Comparison of ENCODE assay signal across 10 cellular contexts in genomic region chr3:184378650-184379374, GRCh38. TPM values are rescaled to one million over a fixed set of nuclear protein-coding genes. Genes with fewer than 3 reads are reported as not detected.
DNase-seq lines count a peak whose midpoint lies in the region; ATAC-seq, FAIRE-seq and TF ChIP-seq lines count a peak whose summit lies in the region.
"Had no signal": no experiment of that assay in that cellular context is flagged by ENCODE, and none has a peak within 500 bp of the region (broad histone marks: within the 10 kb centered on the region; RNA-seq: fewer than 3 reads in every experiment).

No MANE protein-coding gene starts in this region.

- H3K9ac ChIP-seq in HepG2 (ENCODE audit: insufficient read depth, low read depth, low read length) (peak overlapping the region; percentile 83), skeletal muscle tissue (ENCODE audit: low read depth in 1 of 3, low read length in 3 of 3) (peak overlapping the region; percentile 68 to 84 (median 77))

- no peak for TF ChIP-seq RAD21 in HepG2 (CRISPR knock-in tag; IDR thresholded peaks at IDR 0.05)

- in situ Hi-C loops in HepG2 (cut with HindIII; ENCODE audit: extremely low pct_ligation_motif_present, low pct_unique_long_range_greater_than_20kb) = loop anchor here (10.0 kb wide), 2 partner anchors 86 to 136 kb away; no protein-coding TSS in a partner anchor

- no peaks in the 10 kb centered on the region for H3K36me3 Mint-ChIP-seq in HFFc6 (ENCODE audit: low read depth)
- H3K36me3 Mint-ChIP-seq in activated naive CD8-positive, alpha-beta T cell treated with anti-CD3 and anti-CD28 coated beads for 36 hours = no peaks in the 10 kb centered on the region

- peaks cover 47% of the 10 kb centered on the region for H3K27me3 Mint-ChIP-seq in HFFc6 (ENCODE audit: insufficient read depth)
- H3K27me3 Mint-ChIP-seq in activated naive CD8-positive, alpha-beta T cell treated with anti-CD3 and anti-CD28 coated beads for 36 hours = peaks cover 58% of the 10 kb centered on the region

- CTCF ChIA-PET in HepG2 (lab: Yijun Ruan, JAX; ENCODE audit: low intra/inter-chr PET ratio, low total read pairs) = no interaction called here

- peaks cover 6% of the 10 kb centered on the region for H3K4me1 Mint-ChIP-seq in HFFc6 (ENCODE audit: low read depth)
- peaks cover 4% of the 10 kb centered on the region for H3K4me1 Mint-ChIP-seq in activated naive CD8-positive, alpha-beta T cell treated with anti-CD3 and anti-CD28 coated beads for 36 hours

- DNase-seq in HFFc6 = no peak
- no peak for DNase-seq in activated naive CD8-positive, alpha-beta T cell treated with anti-CD3 and anti-CD28 coated beads for 36 hours
- DNase-seq in HepG2 (ENCODE audit: low spot score) = no peak
- DNase-seq in omental fat pad (ENCODE audit: low spot score) = no peak
- no peak for DNase-seq in A172 (ENCODE audit: low spot score)
- no peak for DNase-seq in occipital lobe (lab: John Stamatoyannopoulos, UW)
- DNase-seq: adrenal gland, NCI-H187 had no signal

- H3K9me3 ChIP-seq in HepG2 (ENCODE audit: low read length) (no peaks in the 10 kb centered on the region), skeletal muscle tissue (ENCODE audit: control insufficient read depth in 3 of 3, low read length in 3 of 3) (no peaks in the 10 kb centered on the region)
- H3K9me3 ChIP-seq: adrenal gland had no signal

- POLR2A ChIA-PET in HepG2 (lab: Yijun Ruan, JAX) = interaction anchor here (1.1 to 2.4 kb wide), 6 partner anchors 11 to 333 kb away, joined by 3 to 14 read pairs (median 6); partner anchors contain the start of genes CLCN2 and POLR2H

- no peak overlapping the region for H3K27ac Mint-ChIP-seq in HFFc6
- H3K27ac Mint-ChIP-seq in activated naive CD8-positive, alpha-beta T cell treated with anti-CD3 and anti-CD28 coated beads for 36 hours = no peak overlapping the region

- peak overlapping the region; percentile 97 for H3K4me2 ChIP-seq in HepG2 (ENCODE audit: low read depth, low read length)

- H3K4me1 ChIP-seq in HepG2 (ENCODE audit: insufficient read depth, low read length) = peaks cover 27% of the 10 kb centered on the region
- peaks cover 35 to 42% (median 40%) of the 10 kb centered on the region in 3 donors for H3K4me1 ChIP-seq in skeletal muscle tissue (ENCODE audit: control insufficient read depth in 3 of 3, insufficient read depth in 3 of 3, low read length in 3 of 3)

- FAIRE-seq in HepG2 (lab: Jason Lieb, UNC) = no peak

- TF ChIP-seq EP300 in HepG2 (IDR thresholded peaks at IDR 0.05; ENCODE audit: low read depth in 2 of 2, low read length in 2 of 2) = no peak
- no peak for TF ChIP-seq EP300 in HepG2 (CRISPR knock-in tag; IDR thresholded peaks at IDR 0.05; ENCODE audit: borderline replicate concordance)

- H3K27ac ChIP-seq in HepG2 (ENCODE audit: extremely low read length, insufficient read depth, low read length) = peak overlapping the region; percentile 90
- peak overlapping the region; percentile 88 for H3K27ac ChIP-seq in skeletal muscle tissue (ENCODE audit: low read depth, low read length)

- H3K4me3 Mint-ChIP-seq in HFFc6 = peak overlapping the region; percentile 20; the same call in 1 of the 2 replicates
- peak overlapping the region; percentile 60 for H3K4me3 Mint-ChIP-seq in activated naive CD8-positive, alpha-beta T cell treated with anti-CD3 and anti-CD28 coated beads for 36 hours

- intact Hi-C loops in HepG2 (cut with micrococcal nuclease; ENCODE audit: unreplicated experiment) = loop anchor here (2.0 kb wide), 1 partner anchor 38 kb away; no protein-coding TSS in a partner anchor

- BruUV-seq in HepG2 (replicated peaks; lab: Mats Ljungman, UMichigan) = TSS peak; percentile 87

- H3K27me3 ChIP-seq in HepG2 (ENCODE audit: control insufficient read depth in 1 of 2, insufficient read depth in 2 of 2, low read length in 2 of 2) (no peaks in the 10 kb centered on the region; a peak in 1 of 5 replicates), skeletal muscle tissue (ENCODE audit: control insufficient read depth in 3 of 3, insufficient read depth in 3 of 3, low read length in 3 of 3) (peaks cover 0 to 19% (median 9%) of the 10 kb centered on the region in 3 donors)

- no peaks in the 10 kb centered on the region for H3K9me3 Mint-ChIP-seq in HFFc6
- H3K9me3 Mint-ChIP-seq in activated naive CD8-positive, alpha-beta T cell treated with anti-CD3 and anti-CD28 coated beads for 36 hours = no peaks in the 10 kb centered on the region

- peaks cover 9 to 28% of the 10 kb centered on the region in 2 experiments; a peak in 4 of 5 replicates for H3K36me3 ChIP-seq in HepG2 (replicated peaks in 1 of 2; ENCODE audit: control insufficient read depth in 1 of 2, insufficient read depth in 2 of 2, low read length in 2 of 2)
- H3K36me3 ChIP-seq in skeletal muscle tissue (ENCODE audit: control insufficient read depth in 3 of 3, insufficient read depth in 3 of 3, low read length in 3 of 3) = peaks cover 3 to 17% (median 7%) of the 10 kb centered on the region in 3 donors
- H3K36me3 ChIP-seq: adrenal gland had no signal

- H3K79me2 ChIP-seq in HepG2 (ENCODE audit: insufficient read depth, low read length) = peaks cover 25% of the 10 kb centered on the region

- H3K4me3 ChIP-seq in HepG2 (replicated peaks in 1 of 3; ENCODE audit: insufficient read depth in 1 of 3, low read depth in 2 of 3, low read length in 3 of 3) (peak overlapping the region; percentile 79 to 90 (median 90)), skeletal muscle tissue (ENCODE audit: low read length in 3 of 3) (peak overlapping the region; percentile 46 to 66 (median 61))

- no peak overlapping the region for H2AFZ ChIP-seq in HepG2 (ENCODE audit: low read length)

- 2% methylated on average over 10 of the region's 10 CpGs for WGBS in HepG2 (ENCODE audit: low lambda C conversion rate)

- ATAC-seq in HepG2 (peak; percentile 18), omental fat pad (ENCODE audit: low FRiP score) (no peak), GM18502 (IDR thresholded peaks at IDR 0.05; ENCODE audit: poor library complexity, unreplicated experiment) (no peak)

- H4K20me1 ChIP-seq in HepG2 (ENCODE audit: insufficient read depth, low read length) = 0 out of 2 replicates have a peak, but pooled peaks cover 3% of the 10 kb centered on the region

- TF ChIP-seq POLR2A in HepG2 (IDR thresholded peaks at IDR 0.05; ENCODE audit: insufficient read depth in 1 of 2, low read depth in 2 of 2, low read length in 2 of 2) = no peak

- TF ChIP-seq CTCF in HFFc6 (IDR thresholded peaks at IDR 0.05) (no peak), HepG2 (CRISPR knock-in tag; IDR thresholded peaks at IDR 0.05) (no peak), omental fat pad (IDR thresholded peaks at IDR 0.05) (no peak)

RNA-seq across cellular contexts. Expression of gene THPO, which starts 0.8 kb away (rescaled TPM):
- not detected for total RNA-seq in HFFc6 (2021; fragmentation: NEBNext Ultra II Directional; extraction: Animal tissue kit (Norgen Biotek cat#: 25700))
- total RNA-seq in activated naive CD8-positive, alpha-beta T cell treated with anti-CD3 and anti-CD28 coated beads for 36 hours = not detected
- 2.8 and 2.9 TPM in 2 replicates for total RNA-seq in HepG2 (2016; rRNA removed; fragmentation: Illumina TruSeq; extraction: Trizol)
- total RNA-seq in HepG2 (2016; cell fraction: cytosol; rRNA removed; fragmentation: Illumina TruSeq; extraction: Trizol; ENCODE audit: low read depth) = 2.6 and 3.9 TPM in 2 replicates
- total RNA-seq in HepG2 (2016; cell fraction: insoluble cytoplasmic fraction; rRNA removed; fragmentation: Illumina TruSeq; extraction: Trizol) = 2.3 and 2.8 TPM in 2 replicates
- 5.2 and 5.5 TPM in 2 replicates for total RNA-seq in HepG2 (2016; cell fraction: membrane; rRNA removed; fragmentation: Illumina TruSeq; extraction: Trizol)
- total RNA-seq in HepG2 (2016; cell fraction: nucleus; rRNA removed; fragmentation: Illumina TruSeq; extraction: Trizol) = 2.5 and 4.7 TPM in 2 replicates
- 4.7 and 4.8 TPM in 2 replicates for polyA plus RNA-seq in HepG2 (2011; rRNA removed)
- 4.9 and 5.7 TPM in 2 replicates for polyA plus RNA-seq in HepG2 (2011; cell fraction: cytosol; rRNA removed)
- 7.5 and 7.9 TPM in 2 replicates for polyA plus RNA-seq in HepG2 (2011; cell fraction: nucleus; rRNA removed)
- 7.3 and 8.9 TPM in 2 replicates for polyA plus RNA-seq in HepG2 (2012)
- 7.6 and 11.0 TPM in 2 replicates for polyA plus RNA-seq in HepG2 (2016; cell fraction: cytosol; fragmentation: Illumina TruSeq; extraction: Trizol; ENCODE audit: low read depth)
- polyA plus RNA-seq in HepG2 (2016; cell fraction: insoluble cytoplasmic fraction; fragmentation: Illumina TruSeq; extraction: Trizol; ENCODE audit: low read depth) = 7.4 and 10.7 TPM in 2 replicates
- 17.1 and 18.8 TPM in 2 replicates for polyA plus RNA-seq in HepG2 (2016; cell fraction: membrane; fragmentation: Illumina TruSeq; extraction: Trizol; ENCODE audit: low read depth)
- polyA plus RNA-seq in HepG2 (2016; cell fraction: nucleus; fragmentation: Illumina TruSeq; extraction: Trizol; ENCODE audit: insufficient read depth, low read depth) = 13.0 and 14.1 TPM in 2 replicates
- 0.61 and 6.7 TPM in 2 replicates for polyA minus RNA-seq in HepG2 (2011; rRNA and poly(A)+ RNA removed; ENCODE audit: low replicate concordance)
- polyA minus RNA-seq in HepG2 (2011; cell fraction: cytosol; rRNA and poly(A)+ RNA removed) = 3.9 and 5.5 TPM in 2 replicates
- polyA minus RNA-seq in HepG2 (2011; cell fraction: nucleus; rRNA and poly(A)+ RNA removed) = 4.0 and 4.8 TPM in 2 replicates
- under 0.01 TPM for total RNA-seq in skeletal muscle tissue
- 1 to 10 TPM in 1 of 4 donors, under 1 TPM in 3; 0.36 to 1.3 (median 0.94) TPM for total RNA-seq in omental fat pad
- total RNA-seq in A172 (2014; rRNA removed; shearing (Covaris generic)) = 0.14 and 0.43 TPM in 2 replicates
- not detected for total RNA-seq in occipital lobe

RNA-seq across cellular contexts. Expression of gene CHRD, which starts 1.0 kb away (rescaled TPM):
- total RNA-seq in HFFc6 (2021; fragmentation: NEBNext Ultra II Directional; extraction: Animal tissue kit (Norgen Biotek cat#: 25700)) = under 1 TPM in 4 of 6 experiments, not detected in 2; 0.09 to 0.31 (median 0.19) TPM
- not detected for total RNA-seq in activated naive CD8-positive, alpha-beta T cell treated with anti-CD3 and anti-CD28 coated beads for 36 hours
- total RNA-seq in HepG2 (2016; rRNA removed; fragmentation: Illumina TruSeq; extraction: Trizol) (3.4 and 22.2 TPM in 2 replicates), skeletal muscle tissue (14.1 TPM), omental fat pad (10 to 100 TPM in 1 of 4 donors, 1 to 10 TPM in 3; 5.8 to 12.2 (median 9.2) TPM), occipital lobe (11.4 TPM)
- total RNA-seq in HepG2 (2016; cell fraction: cytosol; rRNA removed; fragmentation: Illumina TruSeq; extraction: Trizol; ENCODE audit: low read depth) = 16.0 and 17.2 TPM in 2 replicates
- 2.6 and 23.2 TPM in 2 replicates for total RNA-seq in HepG2 (2016; cell fraction: insoluble cytoplasmic fraction; rRNA removed; fragmentation: Illumina TruSeq; extraction: Trizol)
- total RNA-seq in HepG2 (2016; cell fraction: membrane; rRNA removed; fragmentation: Illumina TruSeq; extraction: Trizol) = 2.9 and 4.1 TPM in 2 replicates
- 31.4 and 33.6 TPM in 2 replicates for total RNA-seq in HepG2 (2016; cell fraction: nucleus; rRNA removed; fragmentation: Illumina TruSeq; extraction: Trizol)
- polyA plus RNA-seq in HepG2 (2011; rRNA removed) = 35.2 and 59.2 TPM in 2 replicates
- polyA plus RNA-seq in HepG2 (2011; cell fraction: cytosol; rRNA removed) = 5.2 and 6.9 TPM in 2 replicates
- polyA plus RNA-seq in HepG2 (2011; cell fraction: nucleus; rRNA removed) = 977 and 1,005 TPM in 2 replicates
- polyA plus RNA-seq in HepG2 (2012) = 28.8 and 40.2 TPM in 2 replicates
- 0.42 and 0.59 TPM in 2 replicates for polyA plus RNA-seq in HepG2 (2016; cell fraction: cytosol; fragmentation: Illumina TruSeq; extraction: Trizol; ENCODE audit: low read depth)
- polyA plus RNA-seq in HepG2 (2016; cell fraction: insoluble cytoplasmic fraction; fragmentation: Illumina TruSeq; extraction: Trizol; ENCODE audit: low read depth) = 2.7 and 3.7 TPM in 2 replicates
- polyA plus RNA-seq in HepG2 (2016; cell fraction: membrane; fragmentation: Illumina TruSeq; extraction: Trizol; ENCODE audit: low read depth) = 1.1 and 1.5 TPM in 2 replicates
- 155 and 159 TPM in 2 replicates for polyA plus RNA-seq in HepG2 (2016; cell fraction: nucleus; fragmentation: Illumina TruSeq; extraction: Trizol; ENCODE audit: insufficient read depth, low read depth)
- polyA minus RNA-seq in HepG2 (2011; rRNA and poly(A)+ RNA removed; ENCODE audit: low replicate concordance) = 1.3 and 22.4 TPM in 2 replicates
- 3.4 and 5.3 TPM in 2 replicates for polyA minus RNA-seq in HepG2 (2011; cell fraction: cytosol; rRNA and poly(A)+ RNA removed)
- 74.3 and 78.8 TPM in 2 replicates for polyA minus RNA-seq in HepG2 (2011; cell fraction: nucleus; rRNA and poly(A)+ RNA removed)
- 0.33 and 5.6 TPM in 2 replicates for total RNA-seq in A172 (2014; rRNA removed; shearing (Covaris generic))

RNA-seq across cellular contexts. Expression of gene POLR2H, which starts 17.3 kb away (rescaled TPM):
- total RNA-seq in HFFc6 (2021; fragmentation: NEBNext Ultra II Directional; extraction: Animal tissue kit (Norgen Biotek cat#: 25700)) = 10 to 100 TPM; 45.4 to 68.6 (median 50.1) TPM
- total RNA-seq in activated naive CD8-positive, alpha-beta T cell treated with anti-CD3 and anti-CD28 coated beads for 36 hours = 100 to 1,000 TPM; 175 to 177 TPM
- total RNA-seq in HepG2 (2016; rRNA removed; fragmentation: Illumina TruSeq; extraction: Trizol) (109 and 118 TPM in 2 replicates), skeletal muscle tissue (44.4 TPM), omental fat pad (100 to 1,000 TPM in 1 of 4 donors, 10 to 100 TPM in 3; 63.9 to 110 (median 89.3) TPM), occipital lobe (27.6 TPM)
- 85.0 and 90.2 TPM in 2 replicates for total RNA-seq in HepG2 (2016; cell fraction: cytosol; rRNA removed; fragmentation: Illumina TruSeq; extraction: Trizol; ENCODE audit: low read depth)
- 113 and 114 TPM in 2 replicates for total RNA-seq in HepG2 (2016; cell fraction: insoluble cytoplasmic fraction; rRNA removed; fragmentation: Illumina TruSeq; extraction: Trizol)
- 110 and 111 TPM in 2 replicates for total RNA-seq in HepG2 (2016; cell fraction: membrane; rRNA removed; fragmentation: Illumina TruSeq; extraction: Trizol)
- total RNA-seq in HepG2 (2016; cell fraction: nucleus; rRNA removed; fragmentation: Illumina TruSeq; extraction: Trizol) = 97.2 and 98.4 TPM in 2 replicates
- 165 and 194 TPM in 2 replicates for polyA plus RNA-seq in HepG2 (2011; rRNA removed)
- polyA plus RNA-seq in HepG2 (2011; cell fraction: cytosol; rRNA removed) = 159 and 209 TPM in 2 replicates
- polyA plus RNA-seq in HepG2 (2011; cell fraction: nucleus; rRNA removed) = 292 and 351 TPM in 2 replicates
- polyA plus RNA-seq in HepG2 (2012) = 85.4 and 92.7 TPM in 2 replicates
- 70.3 and 83.0 TPM in 2 replicates for polyA plus RNA-seq in HepG2 (2016; cell fraction: cytosol; fragmentation: Illumina TruSeq; extraction: Trizol; ENCODE audit: low read depth)
- 116 and 125 TPM in 2 replicates for polyA plus RNA-seq in HepG2 (2016; cell fraction: insoluble cytoplasmic fraction; fragmentation: Illumina TruSeq; extraction: Trizol; ENCODE audit: low read depth)
- polyA plus RNA-seq in HepG2 (2016; cell fraction: membrane; fragmentation: Illumina TruSeq; extraction: Trizol; ENCODE audit: low read depth) = 90.4 and 98.9 TPM in 2 replicates
- 259 and 265 TPM in 2 replicates for polyA plus RNA-seq in HepG2 (2016; cell fraction: nucleus; fragmentation: Illumina TruSeq; extraction: Trizol; ENCODE audit: insufficient read depth, low read depth)
- 73.2 and 182 TPM in 2 replicates for polyA minus RNA-seq in HepG2 (2011; rRNA and poly(A)+ RNA removed; ENCODE audit: low replicate concordance)
- polyA minus RNA-seq in HepG2 (2011; cell fraction: cytosol; rRNA and poly(A)+ RNA removed) = 38.2 and 41.4 TPM in 2 replicates
- 89.4 and 96.7 TPM in 2 replicates for polyA minus RNA-seq in HepG2 (2011; cell fraction: nucleus; rRNA and poly(A)+ RNA removed)
- total RNA-seq in A172 (2014; rRNA removed; shearing (Covaris generic)) = 182 and 190 TPM in 2 replicates

RNA-seq across cellular contexts. Expression of gene CLCN2, which starts 17.4 kb away (rescaled TPM):
- 1 to 10 TPM; 3.4 to 5.1 (median 4.2) TPM for total RNA-seq in HFFc6 (2021; fragmentation: NEBNext Ultra II Directional; extraction: Animal tissue kit (Norgen Biotek cat#: 25700))
- 1 to 10 TPM; 5.0 to 6.8 TPM for total RNA-seq in activated naive CD8-positive, alpha-beta T cell treated with anti-CD3 and anti-CD28 coated beads for 36 hours
- total RNA-seq in HepG2 (2016; rRNA removed; fragmentation: Illumina TruSeq; extraction: Trizol) (5.2 and 13.5 TPM in 2 replicates), skeletal muscle tissue (2.6 TPM), omental fat pad (1 to 10 TPM; 2.1 to 8.4 (median 3.8) TPM), occipital lobe (8.4 TPM)
- 6.6 and 7.6 TPM in 2 replicates for total RNA-seq in HepG2 (2016; cell fraction: cytosol; rRNA removed; fragmentation: Illumina TruSeq; extraction: Trizol; ENCODE audit: low read depth)
- 3.5 and 14.3 TPM in 2 replicates for total RNA-seq in HepG2 (2016; cell fraction: insoluble cytoplasmic fraction; rRNA removed; fragmentation: Illumina TruSeq; extraction: Trizol)
- 5.6 and 6.9 TPM in 2 replicates for total RNA-seq in HepG2 (2016; cell fraction: membrane; rRNA removed; fragmentation: Illumina TruSeq; extraction: Trizol)
- 19.4 and 22.0 TPM in 2 replicates for total RNA-seq in HepG2 (2016; cell fraction: nucleus; rRNA removed; fragmentation: Illumina TruSeq; extraction: Trizol)
- polyA plus RNA-seq in HepG2 (2011; rRNA removed) = 11.4 and 14.3 TPM in 2 replicates
- 5.5 and 6.4 TPM in 2 replicates for polyA plus RNA-seq in HepG2 (2011; cell fraction: cytosol; rRNA removed)
- 41.8 and 47.0 TPM in 2 replicates for polyA plus RNA-seq in HepG2 (2011; cell fraction: nucleus; rRNA removed)
- 5.4 and 6.1 TPM in 2 replicates for polyA plus RNA-seq in HepG2 (2012)
- 2.0 and 2.6 TPM in 2 replicates for polyA plus RNA-seq in HepG2 (2016; cell fraction: cytosol; fragmentation: Illumina TruSeq; extraction: Trizol; ENCODE audit: low read depth)
- 4.8 and 5.5 TPM in 2 replicates for polyA plus RNA-seq in HepG2 (2016; cell fraction: insoluble cytoplasmic fraction; fragmentation: Illumina TruSeq; extraction: Trizol; ENCODE audit: low read depth)
- polyA plus RNA-seq in HepG2 (2016; cell fraction: membrane; fragmentation: Illumina TruSeq; extraction: Trizol; ENCODE audit: low read depth) = 3.7 and 4.4 TPM in 2 replicates
- polyA plus RNA-seq in HepG2 (2016; cell fraction: nucleus; fragmentation: Illumina TruSeq; extraction: Trizol; ENCODE audit: insufficient read depth, low read depth) = 50.3 and 58.1 TPM in 2 replicates
- polyA minus RNA-seq in HepG2 (2011; rRNA and poly(A)+ RNA removed; ENCODE audit: low replicate concordance) = 29.7 and 47.2 TPM in 2 replicates
- polyA minus RNA-seq in HepG2 (2011; cell fraction: cytosol; rRNA and poly(A)+ RNA removed) = 5.3 and 6.0 TPM in 2 replicates
- 26.4 and 31.7 TPM in 2 replicates for polyA minus RNA-seq in HepG2 (2011; cell fraction: nucleus; rRNA and poly(A)+ RNA removed)
- total RNA-seq in A172 (2014; rRNA removed; shearing (Covaris generic)) = 3.0 and 8.8 TPM in 2 replicates

RNA-seq across cellular contexts. Expression of gene FAM131A, which starts 41.4 kb away (rescaled TPM):
- 10 to 100 TPM; 11.2 to 13.6 (median 11.9) TPM for total RNA-seq in HFFc6 (2021; fragmentation: NEBNext Ultra II Directional; extraction: Animal tissue kit (Norgen Biotek cat#: 25700))
- 1 to 10 TPM; 2.1 to 3.4 TPM for total RNA-seq in activated naive CD8-positive, alpha-beta T cell treated with anti-CD3 and anti-CD28 coated beads for 36 hours
- total RNA-seq in HepG2 (2016; rRNA removed; fragmentation: Illumina TruSeq; extraction: Trizol) = 7.4 and 9.3 TPM in 2 replicates
- total RNA-seq in HepG2 (2016; cell fraction: cytosol; rRNA removed; fragmentation: Illumina TruSeq; extraction: Trizol; ENCODE audit: low read depth) = 2.3 and 2.5 TPM in 2 replicates
- total RNA-seq in HepG2 (2016; cell fraction: insoluble cytoplasmic fraction; rRNA removed; fragmentation: Illumina TruSeq; extraction: Trizol) = 4.8 and 8.7 TPM in 2 replicates
- total RNA-seq in HepG2 (2016; cell fraction: membrane; rRNA removed; fragmentation: Illumina TruSeq; extraction: Trizol) = 7.8 and 8.3 TPM in 2 replicates
- total RNA-seq in HepG2 (2016; cell fraction: nucleus; rRNA removed; fragmentation: Illumina TruSeq; extraction: Trizol) = 4.4 and 6.5 TPM in 2 replicates
- 9.2 and 14.1 TPM in 2 replicates for polyA plus RNA-seq in HepG2 (2011; rRNA removed)
- 11.9 and 16.8 TPM in 2 replicates for polyA plus RNA-seq in HepG2 (2011; cell fraction: cytosol; rRNA removed)
- polyA plus RNA-seq in HepG2 (2011; cell fraction: nucleus; rRNA removed) = 23.9 and 25.8 TPM in 2 replicates
- 5.8 and 9.8 TPM in 2 replicates for polyA plus RNA-seq in HepG2 (2012)
- 2.3 and 3.2 TPM in 2 replicates for polyA plus RNA-seq in HepG2 (2016; cell fraction: cytosol; fragmentation: Illumina TruSeq; extraction: Trizol; ENCODE audit: low read depth)
- 5.3 and 7.8 TPM in 2 replicates for polyA plus RNA-seq in HepG2 (2016; cell fraction: insoluble cytoplasmic fraction; fragmentation: Illumina TruSeq; extraction: Trizol; ENCODE audit: low read depth)
- polyA plus RNA-seq in HepG2 (2016; cell fraction: membrane; fragmentation: Illumina TruSeq; extraction: Trizol; ENCODE audit: low read depth) = 5.7 and 5.8 TPM in 2 replicates
- polyA plus RNA-seq in HepG2 (2016; cell fraction: nucleus; fragmentation: Illumina TruSeq; extraction: Trizol; ENCODE audit: insufficient read depth, low read depth) = 12.3 and 13.4 TPM in 2 replicates
- polyA minus RNA-seq in HepG2 (2011; rRNA and poly(A)+ RNA removed; ENCODE audit: low replicate concordance) = 22.1 and 24.2 TPM in 2 replicates
- polyA minus RNA-seq in HepG2 (2011; cell fraction: cytosol; rRNA and poly(A)+ RNA removed) = 7.0 and 7.3 TPM in 2 replicates
- 7.0 and 9.2 TPM in 2 replicates for polyA minus RNA-seq in HepG2 (2011; cell fraction: nucleus; rRNA and poly(A)+ RNA removed)
- 9.4 TPM for total RNA-seq in skeletal muscle tissue
- 10 to 100 TPM; 19.1 to 30.8 (median 25.9) TPM for total RNA-seq in omental fat pad
- 0.62 and 0.65 TPM in 2 replicates for total RNA-seq in A172 (2014; rRNA removed; shearing (Covaris generic))
- total RNA-seq in occipital lobe = 61.6 TPM
